16 cellular contexts compared by ENCODE assay signal in genomic region chr7:106582365-106582764, GRCh38.
DNase-seq lines count a peak whose midpoint lies in the region; ATAC-seq, FAIRE-seq and TF ChIP-seq lines count a peak whose summit lies in the region.
"Had no signal": no experiment of that assay in that cellular context is flagged by ENCODE, and none has a peak within 500 bp of the region (broad histone marks: within the 10 kb centered on the region; RNA-seq: fewer than 3 reads in every experiment).

No MANE protein-coding gene starts in this region.

- no peak overlapping the region for H3T11ph ChIP-seq in H9 (ENCODE audit: low read length)

- no peak for TF ChIP-seq EP300 in K562 (IDR thresholded peaks at IDR 0.05; ENCODE audit: low read length)

- H3K79me1 ChIP-seq in H9 (ENCODE audit: insufficient read depth, low read depth, low read length, poor library complexity, severe bottlenecking) (no peaks in the 10 kb centered on the region), mesenchymal stem cell (replicated peaks; ENCODE audit: low read length, poor library complexity, severe bottlenecking) (no peaks in the 10 kb centered on the region)

- H3K27ac Mint-ChIP-seq in H9 = no peak overlapping the region; a peak in 1 of 7 replicates
- H3K27ac Mint-ChIP-seq in activated naive CD4-positive, alpha-beta T cell treated with anti-CD3 and anti-CD28 coated beads for 36 hours = no peak overlapping the region
- H3K27ac Mint-ChIP-seq: CD4-positive, alpha-beta memory T cell had no signal

- H3K27ac ChIP-seq in H9 (ENCODE audit: insufficient read length, low read depth, low read length) (no peak overlapping the region), K562 (ENCODE audit: extremely low read depth, low read depth, low read length) (no peak overlapping the region), mesenchymal stem cell (ENCODE audit: low read length, poor library complexity, severe bottlenecking) (no peak overlapping the region)

- H2AK5ac ChIP-seq in H9 (ENCODE audit: insufficient read length, low read length) = no peak overlapping the region
- no peak overlapping the region for H2AK5ac ChIP-seq in mesenchymal stem cell (ENCODE audit: low read length, severe bottlenecking)

- TF ChIP-seq RAD21 in K562 (CRISPR knock-in tag; conservative IDR thresholded peaks at IDR 0.05 in 1 of 2, IDR thresholded peaks at IDR 0.05 in 1 of 2) = no peak

- no peak for ATAC-seq in K562
- ATAC-seq: GM12878 had no signal

- H3K4me1 ChIP-seq in H9 (ENCODE audit: insufficient read depth, low read length) = no peaks in the 10 kb centered on the region
- H3K4me1 ChIP-seq in K562 (replicated peaks in 1 of 2; ENCODE audit: control insufficient read depth in 2 of 2, insufficient read depth in 2 of 2, low read length in 2 of 2) = peaks cover 3 to 23% of the 10 kb centered on the region in 2 experiments; a peak in 4 of 5 replicates
- H3K4me1 ChIP-seq in mesenchymal stem cell (ENCODE audit: control insufficient read depth, insufficient read depth, low read depth, low read length) = no peaks in the 10 kb centered on the region
- H3K4me1 ChIP-seq: HAP-1 had no signal

- no peaks in the 10 kb centered on the region for H3K36me3 Mint-ChIP-seq in H9 (ENCODE audit: insufficient read depth in 1 of 3, low read depth in 3 of 3)
- H3K36me3 Mint-ChIP-seq in activated naive CD4-positive, alpha-beta T cell treated with anti-CD3 and anti-CD28 coated beads for 36 hours (ENCODE audit: low read depth) = no peaks in the 10 kb centered on the region
- H3K36me3 Mint-ChIP-seq: CD4-positive, alpha-beta memory T cell had no signal

- intact Hi-C loops in K562 (cut with micrococcal nuclease) = no loop called here
- intact Hi-C loops in activated naive CD4-positive, alpha-beta T cell treated with anti-CD3 and anti-CD28 coated beads for 36 hours (cut with micrococcal nuclease) = no loop called here

- no peak overlapping the region for H2BK12ac ChIP-seq in H9 (ENCODE audit: insufficient read length, low read depth, low read length)
- no peak overlapping the region for H2BK12ac ChIP-seq in mesenchymal stem cell (ENCODE audit: low read length in 2 of 2)

- H3K18ac ChIP-seq in H9 (ENCODE audit: insufficient read length, low read depth, low read length) (no peak overlapping the region), mesenchymal stem cell (ENCODE audit: low read depth in 1 of 2, low read length in 2 of 2) (no peak overlapping the region)

- H3K14ac ChIP-seq in H9 (ENCODE audit: insufficient read depth, low read length) = no peak overlapping the region
- no peak overlapping the region for H3K14ac ChIP-seq in mesenchymal stem cell (ENCODE audit: low read length in 2 of 2)

- H4K91ac ChIP-seq in H9 (ENCODE audit: insufficient read length, low read depth, low read length) = no peak overlapping the region
- H4K91ac ChIP-seq in mesenchymal stem cell (ENCODE audit: low read length) = no peak overlapping the region

- no peak overlapping the region for H3K56ac ChIP-seq in H9 (ENCODE audit: insufficient read length, low read depth, low read length)

- no peaks in the 10 kb centered on the region for H3K79me2 ChIP-seq in H9 (ENCODE audit: insufficient read depth, low read length)
- H3K79me2 ChIP-seq in K562 (ENCODE audit: control insufficient read depth, insufficient read depth, low read length) = no peaks in the 10 kb centered on the region

- CTCF ChIA-PET in K562 (lab: Yijun Ruan, JAX; ENCODE audit: low intra/inter-chr PET ratio) = no interaction called here
- CTCF ChIA-PET in activated naive CD4-positive, alpha-beta T cell treated with anti-CD3 and anti-CD28 coated beads for 36 hours (lab: Charles Lee) = no interaction called here

- H3K27me3 ChIP-seq in H9 (ENCODE audit: insufficient read depth, low read length) (no peaks in the 10 kb centered on the region), K562 (ENCODE audit: control insufficient read depth in 2 of 2, insufficient read depth in 2 of 2, low read length in 2 of 2) (no peaks in the 10 kb centered on the region), mesenchymal stem cell (ENCODE audit: control insufficient read depth in 1 of 2, insufficient read depth in 1 of 2, low read length in 2 of 2) (peaks cover 0 to 5% of the 10 kb centered on the region in 2 experiments)

- H3K27me3 Mint-ChIP-seq in H9 (ENCODE audit: low read depth) = no peaks in the 10 kb centered on the region
- H3K27me3 Mint-ChIP-seq in activated naive CD4-positive, alpha-beta T cell treated with anti-CD3 and anti-CD28 coated beads for 36 hours (ENCODE audit: low read depth) = no peaks in the 10 kb centered on the region

- no peak overlapping the region for H2BK20ac ChIP-seq in H9 (ENCODE audit: low read depth, low read length, poor library complexity, severe bottlenecking)

- H3K23ac ChIP-seq in H9 (ENCODE audit: insufficient read length, low read depth, low read length) (no peak overlapping the region), mesenchymal stem cell (ENCODE audit: low read length in 2 of 2) (no peak overlapping the region)

- H2BK120ac ChIP-seq in H9 (ENCODE audit: low read depth, low read length, poor library complexity, severe bottlenecking) = no peak overlapping the region
- no peak overlapping the region for H2BK120ac ChIP-seq in mesenchymal stem cell (ENCODE audit: low read depth, low read length)

- H3K4me3 ChIP-seq in K562 (no peak overlapping the region), mesenchymal stem cell (ENCODE audit: insufficient read depth in 1 of 2, low read depth in 1 of 2, low read length in 2 of 2) (no peak overlapping the region)
- H3K4me3 ChIP-seq: GM12878, HAP-1 had no signal

- no peak overlapping the region for H4K5ac ChIP-seq in H9 (ENCODE audit: insufficient read length, low read depth, low read length)

- no peak overlapping the region for H2BK15ac ChIP-seq in H9 (ENCODE audit: low read depth, low read length)
- H2BK15ac ChIP-seq in mesenchymal stem cell (ENCODE audit: low read depth, poor library complexity, severe bottlenecking) = no peak overlapping the region

- no peaks in the 10 kb centered on the region for H3K23me2 ChIP-seq in H9 (ENCODE audit: insufficient read length, low read depth, low read length, poor library complexity, severe bottlenecking)

- in situ Hi-C loops in K562 (cut with MboI) (no loop called here), G401 (cut with HindIII; ENCODE audit: low sequenced_read_pairs) (no loop called here)

- H2AFZ ChIP-seq in H9 (ENCODE audit: low read length) (no peak overlapping the region), K562 (ENCODE audit: low read depth, low read length) (no peak overlapping the region), mesenchymal stem cell (ENCODE audit: low read depth, low read length) (no peak overlapping the region)

- no peak overlapping the region for H4K8ac ChIP-seq in H9 (replicated peaks; ENCODE audit: insufficient read length, low read depth, low read length)
- H4K8ac ChIP-seq in mesenchymal stem cell (ENCODE audit: low read length) = no peak overlapping the region

- H3K4me3 Mint-ChIP-seq in H9 = no peak overlapping the region
- H3K4me3 Mint-ChIP-seq in activated naive CD4-positive, alpha-beta T cell treated with anti-CD3 and anti-CD28 coated beads for 36 hours = no peak overlapping the region
- H3K4me3 Mint-ChIP-seq: CD4-positive, alpha-beta memory T cell had no signal

- TF ChIP-seq CTCF in H9 (conservative IDR thresholded peaks at IDR 0.05) = 0 out of 3 replicates have a peak, but pooled peaks have one; percentile 11
- no peak for TF ChIP-seq CTCF in K562 (IDR thresholded peaks at IDR 0.05 in 2 of 3, conservative IDR thresholded peaks at IDR 0.05 in 1 of 3; ENCODE audit: insufficient read depth in 2 of 3, low read depth in 1 of 3, low read length in 3 of 3)

- BruUV-seq in K562 (replicated peaks; lab: Mats Ljungman, UMichigan) = no TSS peak

- H3K4ac ChIP-seq in H9 (ENCODE audit: low read depth, low read length) (no peak overlapping the region), mesenchymal stem cell (ENCODE audit: low read depth in 1 of 2, low read length in 2 of 2) (no peak overlapping the region)

- POLR2A ChIA-PET in K562 (lab: Yijun Ruan, JAX) = interaction anchor here (2.2 kb wide), 1 partner anchor 7 kb away, joined by 10 read pairs; no protein-coding TSS in a partner anchor

- no peak for FAIRE-seq in K562 (lab: Jason Lieb, UNC)
- FAIRE-seq: GM12878, H1 had no signal

- no peaks in the 10 kb centered on the region for H3K9me3 Mint-ChIP-seq in H9
- peaks cover 10% of the 10 kb centered on the region for H3K9me3 Mint-ChIP-seq in activated naive CD4-positive, alpha-beta T cell treated with anti-CD3 and anti-CD28 coated beads for 36 hours

- H3K4me2 ChIP-seq in H9 (ENCODE audit: insufficient read depth, insufficient read length, low read length) = no peak overlapping the region
- H3K4me2 ChIP-seq in K562 (ENCODE audit: insufficient read depth, low read length) = no peak overlapping the region
- no peak overlapping the region for H3K4me2 ChIP-seq in mesenchymal stem cell (ENCODE audit: low read length, poor library complexity, severe bottlenecking)

- TF ChIP-seq POLR2A in K562 (conservative IDR thresholded peaks at IDR 0.05) = no peak

- no CpG with 5 or more reads among the region's 2 CpGs for WGBS in H9 (ENCODE audit: extremely low coverage, insufficient read length, low lambda C conversion rate)
- WGBS in K562 (ENCODE audit: insufficient coverage, low coverage, missing lambda C conversion rate) = 79% methylated on average over 2 of the region's 2 CpGs
- 93% methylated on average over 2 of the region's 2 CpGs for WGBS in mesenchymal stem cell

- H3K9me1 ChIP-seq in K562 (ENCODE audit: control insufficient read depth, insufficient read depth, low read length) = no peaks in the 10 kb centered on the region

- H4K20me1 ChIP-seq in H9 (ENCODE audit: control insufficient read depth, insufficient read depth, insufficient read length) = no peaks in the 10 kb centered on the region
- no peaks in the 10 kb centered on the region for H4K20me1 ChIP-seq in K562 (replicated peaks; ENCODE audit: control insufficient read depth, insufficient read depth, low read length)

- H3K36me3 ChIP-seq in K562 (ENCODE audit: control insufficient read depth, insufficient read depth, low read length) = no peaks in the 10 kb centered on the region
- H3K36me3 ChIP-seq in mesenchymal stem cell (ENCODE audit: control insufficient read depth in 1 of 2, insufficient read depth in 2 of 2, low read depth in 1 of 2, low read length in 2 of 2) = no peaks in the 10 kb centered on the region
- H3K36me3 ChIP-seq: HAP-1 had no signal

- H2BK5ac ChIP-seq in H9 (ENCODE audit: insufficient read length, low read length) (no peak overlapping the region), mesenchymal stem cell (ENCODE audit: low read depth, low read length, poor library complexity, severe bottlenecking) (no peak overlapping the region)

- H3K9ac ChIP-seq in H9 (ENCODE audit: extremely low read depth, insufficient read length, low read length) = no peak overlapping the region
- no peak overlapping the region for H3K9ac ChIP-seq in K562 (ENCODE audit: insufficient read depth in 1 of 2, low read depth in 2 of 2, low read length in 2 of 2)
- peak overlapping the region; percentile 35 for H3K9ac ChIP-seq in mesenchymal stem cell (ENCODE audit: low read length)

- H3K4me1 Mint-ChIP-seq in H9 = peaks cover 4 to 6% of the 10 kb centered on the region in 2 experiments; a peak in 2 of 4 replicates
- peaks cover 2% of the 10 kb centered on the region for H3K4me1 Mint-ChIP-seq in activated naive CD4-positive, alpha-beta T cell treated with anti-CD3 and anti-CD28 coated beads for 36 hours (ENCODE audit: low read depth)
- H3K4me1 Mint-ChIP-seq: CD4-positive, alpha-beta memory T cell had no signal

- H3K9me3 ChIP-seq in H9 (ENCODE audit: control insufficient read depth, low read depth, low read length) (no peaks in the 10 kb centered on the region), K562 (replicated peaks; ENCODE audit: control insufficient read depth, insufficient read depth, low read depth, low read length) (no peaks in the 10 kb centered on the region), mesenchymal stem cell (ENCODE audit: control insufficient read depth, low read length) (no peaks in the 10 kb centered on the region)

- DNase-seq in H9 (no peak), K562 (ENCODE audit: extremely low read depth in 1 of 4, low spot score in 3 of 4) (peak in 1 of 4 experiments; percentile 35), mesenchymal stem cell (no peak), G401 (ENCODE audit: low spot score) (no peak), UCSD-AML1 (lab: John Stamatoyannopoulos, UW; ENCODE audit: unreplicated experiment) (no peak)
- DNase-seq in activated naive CD4-positive, alpha-beta T cell treated with anti-CD3 and anti-CD28 coated beads for 36 hours = no peak
- DNase-seq: C1 segment of cervical spinal cord; Calu3; CD4-positive, alpha-beta memory T cell; COR-L47; DMS53; DND-41; GDM1 had no signal
